1 cellular context compared by ENCODE assay signal in the genomic region with DNA sequence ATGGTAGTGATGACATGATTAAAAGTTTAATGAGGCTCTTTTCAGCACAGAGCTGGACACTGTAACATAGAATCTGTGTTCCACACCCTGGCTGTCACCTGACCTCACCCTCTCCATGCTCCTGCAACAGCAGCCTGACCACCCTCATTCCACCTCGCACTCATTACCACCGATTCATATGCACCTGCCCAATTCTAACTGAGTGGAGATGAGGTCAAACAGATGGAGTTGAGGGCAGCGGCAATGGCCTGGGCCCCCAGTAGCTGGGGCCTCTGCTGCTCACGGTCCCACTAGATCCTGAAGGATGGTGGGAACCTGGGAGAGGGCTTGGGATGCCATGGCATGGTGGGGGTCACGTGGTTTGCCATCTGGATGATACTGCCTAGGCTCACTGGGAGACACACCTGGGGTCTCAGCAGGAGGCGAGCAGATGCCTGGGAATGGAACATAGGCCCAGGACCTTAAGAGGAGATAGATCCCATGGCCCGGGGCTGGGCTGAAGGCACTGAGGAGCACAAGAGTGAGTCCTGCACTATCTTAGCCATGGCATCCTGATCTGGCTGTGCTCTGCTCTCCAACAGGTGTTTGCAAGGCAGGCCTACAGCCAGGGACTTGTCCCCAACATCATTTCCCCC.
TF ChIP-seq lines count a peak whose summit lies in the region.

No MANE protein-coding gene starts in this region.

TF ChIP-seq in GM23338, 12 proteins besides CTCF, POLR2A, EP300 and RAD21 (continued from another document):
- TF ChIP-seq, protein P1, sequence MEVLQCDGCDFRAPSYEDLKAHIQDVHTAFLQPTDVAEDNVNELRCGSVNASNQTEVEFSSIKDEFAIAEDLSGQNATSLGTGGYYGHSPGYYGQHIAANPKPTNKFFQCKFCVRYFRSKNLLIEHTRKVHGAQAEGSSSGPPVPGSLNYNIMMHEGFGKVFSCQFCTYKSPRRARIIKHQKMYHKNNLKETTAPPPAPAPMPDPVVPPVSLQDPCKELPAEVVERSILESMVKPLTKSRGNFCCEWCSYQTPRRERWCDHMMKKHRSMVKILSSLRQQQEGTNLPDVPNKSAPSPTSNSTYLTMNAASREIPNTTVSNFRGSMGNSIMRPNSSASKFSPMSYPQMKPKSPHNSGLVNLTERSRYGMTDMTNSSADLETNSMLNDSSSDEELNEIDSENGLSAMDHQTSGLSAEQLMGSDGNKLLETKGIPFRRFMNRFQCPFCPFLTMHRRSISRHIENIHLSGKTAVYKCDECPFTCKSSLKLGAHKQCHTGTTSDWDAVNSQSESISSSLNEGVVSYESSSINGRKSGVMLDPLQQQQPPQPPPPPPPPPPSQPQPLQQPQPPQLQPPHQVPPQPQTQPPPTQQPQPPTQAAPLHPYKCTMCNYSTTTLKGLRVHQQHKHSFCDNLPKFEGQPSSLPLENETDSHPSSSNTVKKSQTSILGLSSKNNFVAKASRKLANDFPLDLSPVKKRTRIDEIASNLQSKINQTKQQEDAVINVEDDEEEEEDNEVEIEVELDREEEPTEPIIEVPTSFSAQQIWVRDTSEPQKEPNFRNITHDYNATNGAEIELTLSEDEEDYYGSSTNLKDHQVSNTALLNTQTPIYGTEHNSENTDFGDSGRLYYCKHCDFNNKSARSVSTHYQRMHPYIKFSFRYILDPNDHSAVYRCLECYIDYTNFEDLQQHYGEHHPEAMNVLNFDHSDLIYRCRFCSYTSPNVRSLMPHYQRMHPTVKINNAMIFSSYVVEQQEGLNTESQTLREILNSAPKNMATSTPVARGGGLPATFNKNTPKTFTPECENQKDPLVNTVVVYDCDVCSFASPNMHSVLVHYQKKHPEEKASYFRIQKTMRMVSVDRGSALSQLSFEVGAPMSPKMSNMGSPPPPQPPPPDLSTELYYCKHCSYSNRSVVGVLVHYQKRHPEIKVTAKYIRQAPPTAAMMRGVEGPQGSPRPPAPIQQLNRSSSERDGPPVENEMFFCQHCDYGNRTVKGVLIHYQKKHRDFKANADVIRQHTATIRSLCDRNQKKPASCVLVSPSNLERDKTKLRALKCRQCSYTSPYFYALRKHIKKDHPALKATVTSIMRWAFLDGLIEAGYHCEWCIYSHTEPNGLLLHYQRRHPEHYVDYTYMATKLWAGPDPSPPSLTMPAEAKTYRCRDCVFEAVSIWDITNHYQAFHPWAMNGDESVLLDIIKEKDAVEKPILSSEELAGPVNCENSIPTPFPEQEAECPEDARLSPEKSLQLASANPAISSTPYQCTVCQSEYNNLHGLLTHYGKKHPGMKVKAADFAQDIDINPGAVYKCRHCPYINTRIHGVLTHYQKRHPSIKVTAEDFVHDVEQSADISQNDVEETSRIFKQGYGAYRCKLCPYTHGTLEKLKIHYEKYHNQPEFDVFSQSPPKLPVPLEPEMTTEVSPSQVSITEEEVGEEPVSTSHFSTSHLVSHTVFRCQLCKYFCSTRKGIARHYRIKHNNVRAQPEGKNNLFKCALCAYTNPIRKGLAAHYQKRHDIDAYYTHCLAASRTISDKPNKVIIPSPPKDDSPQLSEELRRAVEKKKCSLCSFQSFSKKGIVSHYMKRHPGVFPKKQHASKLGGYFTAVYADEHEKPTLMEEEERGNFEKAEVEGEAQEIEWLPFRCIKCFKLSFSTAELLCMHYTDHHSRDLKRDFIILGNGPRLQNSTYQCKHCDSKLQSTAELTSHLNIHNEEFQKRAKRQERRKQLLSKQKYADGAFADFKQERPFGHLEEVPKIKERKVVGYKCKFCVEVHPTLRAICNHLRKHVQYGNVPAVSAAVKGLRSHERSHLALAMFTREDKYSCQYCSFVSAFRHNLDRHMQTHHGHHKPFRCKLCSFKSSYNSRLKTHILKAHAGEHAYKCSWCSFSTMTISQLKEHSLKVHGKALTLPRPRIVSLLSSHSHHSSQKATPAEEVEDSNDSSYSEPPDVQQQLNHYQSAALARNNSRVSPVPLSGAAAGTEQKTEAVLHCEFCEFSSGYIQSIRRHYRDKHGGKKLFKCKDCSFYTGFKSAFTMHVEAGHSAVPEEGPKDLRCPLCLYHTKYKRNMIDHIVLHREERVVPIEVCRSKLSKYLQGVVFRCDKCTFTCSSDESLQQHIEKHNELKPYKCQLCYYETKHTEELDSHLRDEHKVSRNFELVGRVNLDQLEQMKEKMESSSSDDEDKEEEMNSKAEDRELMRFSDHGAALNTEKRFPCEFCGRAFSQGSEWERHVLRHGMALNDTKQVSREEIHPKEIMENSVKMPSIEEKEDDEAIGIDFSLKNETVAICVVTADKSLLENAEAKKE (CRISPR knock-in tag; IDR thresholded peaks at IDR 0.05), result no peak
- TF ChIP-seq, protein P2, sequence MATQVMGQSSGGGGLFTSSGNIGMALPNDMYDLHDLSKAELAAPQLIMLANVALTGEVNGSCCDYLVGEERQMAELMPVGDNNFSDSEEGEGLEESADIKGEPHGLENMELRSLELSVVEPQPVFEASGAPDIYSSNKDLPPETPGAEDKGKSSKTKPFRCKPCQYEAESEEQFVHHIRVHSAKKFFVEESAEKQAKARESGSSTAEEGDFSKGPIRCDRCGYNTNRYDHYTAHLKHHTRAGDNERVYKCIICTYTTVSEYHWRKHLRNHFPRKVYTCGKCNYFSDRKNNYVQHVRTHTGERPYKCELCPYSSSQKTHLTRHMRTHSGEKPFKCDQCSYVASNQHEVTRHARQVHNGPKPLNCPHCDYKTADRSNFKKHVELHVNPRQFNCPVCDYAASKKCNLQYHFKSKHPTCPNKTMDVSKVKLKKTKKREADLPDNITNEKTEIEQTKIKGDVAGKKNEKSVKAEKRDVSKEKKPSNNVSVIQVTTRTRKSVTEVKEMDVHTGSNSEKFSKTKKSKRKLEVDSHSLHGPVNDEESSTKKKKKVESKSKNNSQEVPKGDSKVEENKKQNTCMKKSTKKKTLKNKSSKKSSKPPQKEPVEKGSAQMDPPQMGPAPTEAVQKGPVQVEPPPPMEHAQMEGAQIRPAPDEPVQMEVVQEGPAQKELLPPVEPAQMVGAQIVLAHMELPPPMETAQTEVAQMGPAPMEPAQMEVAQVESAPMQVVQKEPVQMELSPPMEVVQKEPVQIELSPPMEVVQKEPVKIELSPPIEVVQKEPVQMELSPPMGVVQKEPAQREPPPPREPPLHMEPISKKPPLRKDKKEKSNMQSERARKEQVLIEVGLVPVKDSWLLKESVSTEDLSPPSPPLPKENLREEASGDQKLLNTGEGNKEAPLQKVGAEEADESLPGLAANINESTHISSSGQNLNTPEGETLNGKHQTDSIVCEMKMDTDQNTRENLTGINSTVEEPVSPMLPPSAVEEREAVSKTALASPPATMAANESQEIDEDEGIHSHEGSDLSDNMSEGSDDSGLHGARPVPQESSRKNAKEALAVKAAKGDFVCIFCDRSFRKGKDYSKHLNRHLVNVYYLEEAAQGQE (IDR thresholded peaks at IDR 0.05; ENCODE audit: unreplicated experiment), result no peak
